In genomic region chr16:81461243-81461642, GRCh38 we compare ENCODE assay signal across 24 cellular contexts.
"Had no signal": no experiment of that assay in that cellular context is flagged by ENCODE, and none has a peak within 500 bp of the region (broad histone marks: within the 10 kb centered on the region; RNA-seq: fewer than 3 reads in every experiment).

No MANE protein-coding gene starts in this region.

- H3K9me3 ChIP-seq: esophagus squamous epithelium, gastroesophageal sphincter, heart left ventricle, pancreas, psoas muscle, right atrium auricular region, stomach, suprapubic skin, tibial nerve had no signal

- H3K9me3 Mint-ChIP-seq: activated naive CD8-positive, alpha-beta T cell treated with anti-CD3 and anti-CD28 coated beads for 36 hours; nephron; WTC11 had no signal

- H3K4me3 ChIP-seq: esophagus squamous epithelium, gastroesophageal sphincter, heart left ventricle, pancreas, psoas muscle, right atrium auricular region, stomach, suprapubic skin, tibial nerve had no signal

- H3K27ac ChIP-seq: esophagus squamous epithelium, gastroesophageal sphincter, pancreas, psoas muscle, right atrium auricular region, suprapubic skin, tibial nerve had no signal

- H3K27me3 ChIP-seq: esophagus squamous epithelium, gastroesophageal sphincter, heart left ventricle, pancreas, right atrium auricular region, stomach, suprapubic skin, tibial nerve had no signal

- DNase-seq: activated CD4-positive, alpha-beta T cell treated with anti-CD3 and anti-CD28 coated beads, Interleukin-2, amount 50 U/mL, for 4 hours; activated naive CD4-positive, alpha-beta T cell treated with Interleukin-2 at 50 U/mL for 16 hours; activated naive CD8-positive, alpha-beta T cell treated with anti-CD3 and anti-CD28 coated beads for 36 hours; activated T-cell treated with anti-CD3 and anti-CD28 coated beads, Interleukin-2, amount 50 U/mL, for 48 hours; central memory CD4-positive, alpha-beta T cell; effector memory CD4-positive, alpha-beta T cell; esophagus squamous epithelium; heart left ventricle; islet precursor cell; left cardiac atrium; mesenchymal stem cell; stimulated activated CD4-positive, alpha-beta T cell treated with anti-CD3 and anti-CD28 coated beads, Interleukin-1b, Interleukin-23, amount 100 ng/mL, for 48 hours; stomach; T1000 had no signal

- H3K27ac Mint-ChIP-seq: activated naive CD8-positive, alpha-beta T cell treated with anti-CD3 and anti-CD28 coated beads for 36 hours had no signal

- H3K4me1 ChIP-seq: psoas muscle had no signal

- H3K4me3 Mint-ChIP-seq: activated naive CD8-positive, alpha-beta T cell treated with anti-CD3 and anti-CD28 coated beads for 36 hours; nephron; WTC11 had no signal

- H3K27me3 Mint-ChIP-seq: activated naive CD8-positive, alpha-beta T cell treated with anti-CD3 and anti-CD28 coated beads for 36 hours had no signal

- ATAC-seq: gastroesophageal sphincter, pancreas, psoas muscle, WTC11 had no signal

- H3K36me3 ChIP-seq: right atrium auricular region had no signal

- FAIRE-seq: astrocyte, pancreas, urothelium cell line had no signal
